Comparison of ENCODE assay signal across 32 cellular contexts in genomic region chr5:150305577-150305976, GRCh38. TPM values are rescaled to one million over a fixed set of nuclear protein-coding genes. Genes with fewer than 3 reads are reported as not detected.
A peak's percentile ranks its signal among the peaks of the same experiment; 100 is the strongest.
DNase-seq lines count a peak whose midpoint lies in the region; ATAC-seq, FAIRE-seq and TF ChIP-seq lines count a peak whose summit lies in the region.
"Had no signal": no experiment of that assay in that cellular context is flagged by ENCODE, and none has a peak within 500 bp of the region (broad histone marks: within the 10 kb centered on the region; RNA-seq: fewer than 3 reads in every experiment).

No MANE protein-coding gene starts in this region.

- in situ Hi-C loops in GM23248 (cut with MboI), result no loop called here

- H3K4me3 ChIP-seq in GM23248, result no peak overlapping the region
- H3K4me3 ChIP-seq in lower lobe of right lung, result no peak overlapping the region
- H3K4me3 ChIP-seq in upper lobe of right lung, result no peak overlapping the region
- H3K4me3 ChIP-seq: GM23338, right atrium auricular region, SJCRH30, spleen, thoracic aorta had no signal

- H3K4me1 ChIP-seq in GM23248 (ENCODE audit: insufficient read depth) (peaks cover 17% of the 10 kb centered on the region; the same call in 1 of the 2 replicates), lower lobe of right lung (peaks cover 23% of the 10 kb centered on the region), upper lobe of right lung (peaks cover 15% of the 10 kb centered on the region)

- no peak overlapping the region for H3K9ac ChIP-seq in GM23248

- TF ChIP-seq CTCF in lower lobe of right lung (IDR thresholded peaks at IDR 0.05), result no peak
- TF ChIP-seq CTCF in upper lobe of right lung (IDR thresholded peaks at IDR 0.05), result no peak

- no peak for FAIRE-seq in GM19239 (lab: Jason Lieb, UNC)

- peaks cover 5% of the 10 kb centered on the region for H3K36me3 Mint-ChIP-seq in T-helper 17 cell (ENCODE audit: low read depth)

- DNase-seq in GM23248, result no peak
- DNase-seq in T-helper 17 cell, result no peak
- DNase-seq in lower lobe of right lung, result no peak
- DNase-seq in upper lobe of right lung, result no peak
- no peak for DNase-seq in SKM-1 treated with dmso at 0.1 percent for 144 hours (lab: John Stamatoyannopoulos, UW; ENCODE audit: unreplicated experiment)
- DNase-seq in GM19239 (ENCODE audit: insufficient read length, low spot score), result no peak
- DNase-seq in NCI-H526 (lab: John Stamatoyannopoulos, UW), result no peak
- DNase-seq: activated CD4-positive, alpha-beta T cell treated with anti-CD3 and anti-CD28 coated beads, Interleukin-2, amount 50 U/mL, for 48 hours; activated CD8-positive, alpha-beta memory T cell treated with anti-CD3 and anti-CD28 coated beads, Interleukin-2, amount 50 U/mL, for 48 hours; activated naive CD4-positive, alpha-beta T cell treated with anti-CD3 and anti-CD28 coated beads for 36 hours; amniotic stem cell; DND-41; GF-D8; hypothalamus; immature natural killer cell; left cardiac atrium; NCI-H1092 treated with DMSO at 0.1 percent for 48 hours; NCI-H187; NCI-H510A; posterior cingulate gyrus; RPMI8226; SJCRH30; spleen; stimulated activated CD4-positive, alpha-beta T cell treated with anti-CD3 and anti-CD28 coated beads, Interleukin-2, amount 100 ng/mL, for 24 hours; T-helper 1 cell had no signal

- no peaks in the 10 kb centered on the region for H3K79me2 ChIP-seq in GM23248 (ENCODE audit: insufficient read depth)

- peak overlapping the region; percentile 67 for H2AFZ ChIP-seq in GM23248
- H2AFZ ChIP-seq: GM23338 had no signal

- no peak overlapping the region for H3K4me2 ChIP-seq in GM23248 (ENCODE audit: unreplicated experiment)

- H3K27ac Mint-ChIP-seq in T-helper 17 cell, result no peak overlapping the region
- H3K27ac Mint-ChIP-seq: activated naive CD4-positive, alpha-beta T cell treated with anti-CD3 and anti-CD28 coated beads for 36 hours; GM23338; immature natural killer cell; stimulated activated naive CD8-positive, alpha-beta T cell treated with anti-CD3 and anti-CD28 coated beads, Interleukin-15, Interleukin-2, amounts not matched to agents 100 ng/mL and 50 ng/mL, for 24 hours had no signal

- H3K27me3 ChIP-seq in GM23248 (replicated peaks; ENCODE audit: insufficient read depth), result no peaks in the 10 kb centered on the region
- H3K27me3 ChIP-seq in lower lobe of right lung (ENCODE audit: low read depth), result peaks cover 25% of the 10 kb centered on the region
- H3K27me3 ChIP-seq in upper lobe of right lung, result peaks cover 26% of the 10 kb centered on the region
- H3K27me3 ChIP-seq: right atrium auricular region, SJCRH30 had no signal

- no peaks in the 10 kb centered on the region for H3F3A ChIP-seq in GM23248 (ENCODE audit: insufficient read depth)

- no peaks in the 10 kb centered on the region for H3K9me2 ChIP-seq in GM23248 (ENCODE audit: insufficient read depth)

- no peaks in the 10 kb centered on the region for H4K20me1 ChIP-seq in GM23248 (ENCODE audit: insufficient read depth)

- no peak overlapping the region for H3K27ac ChIP-seq in GM23248
- H3K27ac ChIP-seq in lower lobe of right lung, result peak overlapping the region; percentile 65
- H3K27ac ChIP-seq in upper lobe of right lung, result peak overlapping the region; percentile 14
- H3K27ac ChIP-seq: right atrium auricular region, SJCRH30, thoracic aorta had no signal

- peak overlapping the region; percentile 47 for H3K4me3 Mint-ChIP-seq in T-helper 17 cell
- H3K4me3 Mint-ChIP-seq: activated naive CD4-positive, alpha-beta T cell treated with anti-CD3 and anti-CD28 coated beads for 36 hours; GM23338; immature natural killer cell; stimulated activated naive CD8-positive, alpha-beta T cell treated with anti-CD3 and anti-CD28 coated beads, Interleukin-15, Interleukin-2, amounts not matched to agents 100 ng/mL and 50 ng/mL, for 24 hours had no signal

- ATAC-seq in T-helper 17 cell (no peak), lower lobe of right lung (no peak), upper lobe of right lung (no peak)
- ATAC-seq: activated CD4-positive, CD25-positive, alpha-beta regulatory T cell treated with anti-CD3 and anti-CD28 coated beads, Interleukin-2, amount 50 U/mL, for 24 hours; GM23338; left cardiac atrium had no signal

- 14 to 21% methylated on average over 1 of the region's 1 CpG for WGBS in GM23248 (ENCODE audit: low coverage in 1 of 2, low lambda C conversion rate in 2 of 2, missing lambda C conversion rate in 2 of 2), 2 experiments

- H3K4me1 Mint-ChIP-seq in T-helper 17 cell, result peaks cover 11% of the 10 kb centered on the region

- intact Hi-C loops in lower lobe of right lung (cut with DNase I), result no loop called here
- intact Hi-C loops in upper lobe of right lung (cut with DNase I), result no loop called here

- no peaks in the 10 kb centered on the region for H3K9me3 ChIP-seq in GM23248 (ENCODE audit: low read depth)
- no peaks in the 10 kb centered on the region for H3K9me3 ChIP-seq in T-helper 17 cell (ENCODE audit: control insufficient read depth, low read length, poor library complexity, severe bottlenecking)
- no peaks in the 10 kb centered on the region for H3K9me3 ChIP-seq in lower lobe of right lung
- H3K9me3 ChIP-seq in upper lobe of right lung, result no peaks in the 10 kb centered on the region
- H3K9me3 ChIP-seq: right atrium auricular region, SJCRH30, spleen, thoracic aorta had no signal

- H3K36me3 ChIP-seq in GM23248 (ENCODE audit: low read depth) (no peaks in the 10 kb centered on the region), lower lobe of right lung (no peaks in the 10 kb centered on the region), upper lobe of right lung (no peaks in the 10 kb centered on the region)
- H3K36me3 ChIP-seq: right atrium auricular region, SJCRH30, spleen, thoracic aorta had no signal

- peaks cover 46% of the 10 kb centered on the region for H3K27me3 Mint-ChIP-seq in T-helper 17 cell

RNA-seq across cellular contexts. Expression of gene ARSI, which starts 2.9 kb away (rescaled TPM):
- total RNA-seq in GM23248 (2014; rRNA removed; shearing (Covaris generic)), result 4.2 and 4.3 TPM in 2 replicates
- polyA plus RNA-seq in GM23248 (2016; fragmentation: Nextera tagmentation; extraction: Ambion mirVana), result 0.72 and 1.0 TPM in 2 replicates
- not detected for total RNA-seq in T-helper 17 cell
- 3.5 TPM for total RNA-seq in lower lobe of right lung
- 4.0 TPM for total RNA-seq in upper lobe of right lung
- total RNA-seq: activated naive CD4-positive, alpha-beta T cell treated with anti-CD3 and anti-CD28 coated beads for 36 hours; HT-29 had no signal
- polyA plus RNA-seq: immature natural killer cell had no signal

RNA-seq across cellular contexts. Expression of gene CAMK2A, which starts 16.0 kb away (rescaled TPM):
- total RNA-seq in GM23248 (2014; rRNA removed; shearing (Covaris generic)), result 0.43 and 0.51 TPM in 2 replicates
- polyA plus RNA-seq in GM23248 (2016; fragmentation: Nextera tagmentation; extraction: Ambion mirVana), result not detected in 2 replicates
- total RNA-seq in T-helper 17 cell, result not detected
- total RNA-seq in lower lobe of right lung, result 1.3 TPM
- 1.5 TPM for total RNA-seq in upper lobe of right lung
- total RNA-seq: activated naive CD4-positive, alpha-beta T cell treated with anti-CD3 and anti-CD28 coated beads for 36 hours; chondrocyte; GM23338; HT-29 had no signal
- polyA plus RNA-seq: immature natural killer cell had no signal

RNA-seq across cellular contexts. Expression of gene TCOF1, which starts 51.9 kb away (rescaled TPM):
- total RNA-seq in GM23248 (2014; rRNA removed; shearing (Covaris generic)), result 18.0 and 22.5 TPM in 2 replicates
- 15.1 and 16.3 TPM in 2 replicates for polyA plus RNA-seq in GM23248 (2016; fragmentation: Nextera tagmentation; extraction: Ambion mirVana)
- total RNA-seq in T-helper 17 cell (10 to 100 TPM; 49.2 to 57.3 TPM), lower lobe of right lung (27.1 TPM), upper lobe of right lung (31.1 TPM)
